Comparison of ENCODE assay signal across 14 cellular contexts in genomic region chr3:64253689-64254088, GRCh38. TPM values are rescaled to one million over a fixed set of nuclear protein-coding genes. Genes with fewer than 3 reads are reported as not detected.
DNase-seq lines count a peak whose midpoint lies in the region; TF ChIP-seq lines count a peak whose summit lies in the region.
"Had no signal": no experiment of that assay in that cellular context is flagged by ENCODE, and none has a peak within 500 bp of the region (broad histone marks: within the 10 kb centered on the region; RNA-seq: fewer than 3 reads in every experiment).

No MANE protein-coding gene starts in this region.

- DNase-seq in amniotic epithelial cell (ENCODE audit: low read depth) (peak; percentile 42), hepatocyte (ENCODE audit: low spot score) (no peak), H4 (ENCODE audit: low spot score) (no peak), cortex of kidney (lab: John Stamatoyannopoulos, UW) (no peak), CD1c-positive myeloid dendritic cell (ENCODE audit: extremely low spot score) (no peak)
- DNase-seq: ACHN; CD4-positive, alpha-beta memory T cell; DMS79 treated with DMSO at 0.1 percent for 48 hours; EL; GOT3 had no signal

- H3K27ac Mint-ChIP-seq in nephron: peak overlapping the region in 2 of 3 experiments; percentile 1 to 68
- H3K27ac Mint-ChIP-seq: CD4-positive, alpha-beta memory T cell had no signal

- no peak for TF ChIP-seq CTCF in hepatocyte (IDR thresholded peaks at IDR 0.05; ENCODE audit: poor library complexity)
- TF ChIP-seq CTCF in nephron (IDR thresholded peaks at IDR 0.05; ENCODE audit: unreplicated experiment in 3 of 3): no peak

- no peak overlapping the region for H3K4me3 Mint-ChIP-seq in nephron
- H3K4me3 Mint-ChIP-seq: CD4-positive, alpha-beta memory T cell had no signal

- no peaks in the 10 kb centered on the region for H3K27me3 Mint-ChIP-seq in nephron (ENCODE audit: low read depth)

- H3K4me3 ChIP-seq in hepatocyte: no peak overlapping the region
- H3K4me3 ChIP-seq in subcutaneous abdominal adipose tissue (ENCODE audit: low read depth in 1 of 5, low read length in 5 of 5): no peak overlapping the region
- H3K4me3 ChIP-seq: BLaER1 treated with 17β-estradiol and CSF1 and Interleukin-3, amounts not matched to agents 10 nM and 100 nM; HAP-1 had no signal

- H3K9ac ChIP-seq in subcutaneous abdominal adipose tissue (ENCODE audit: low read length in 5 of 5): no peak overlapping the region
- H3K9ac ChIP-seq: BLaER1 treated with 17β-estradiol and CSF1 and Interleukin-3, amounts not matched to agents 10 nM and 100 nM had no signal

- H2AFZ ChIP-seq in hepatocyte: no peak overlapping the region

- H3K36me3 Mint-ChIP-seq in nephron (ENCODE audit: low read depth): peaks cover 26% of the 10 kb centered on the region
- H3K36me3 Mint-ChIP-seq: CD4-positive, alpha-beta memory T cell had no signal

- peaks cover 82% of the 10 kb centered on the region for H3K79me2 ChIP-seq in hepatocyte

- no peaks in the 10 kb centered on the region for H4K20me1 ChIP-seq in hepatocyte (ENCODE audit: insufficient read depth, poor library complexity, severe bottlenecking)
- H4K20me1 ChIP-seq: BLaER1 treated with 17β-estradiol and CSF1 and Interleukin-3, amounts not matched to agents 10 nM and 100 nM had no signal

- H3K27ac ChIP-seq in hepatocyte (peak overlapping the region; percentile 10), subcutaneous abdominal adipose tissue (ENCODE audit: low read depth, low read length) (peak overlapping the region; percentile 0)
- H3K27ac ChIP-seq: BLaER1 treated with 17β-estradiol and CSF1 and Interleukin-3, amounts not matched to agents 10 nM and 100 nM had no signal

- H3K9me3 ChIP-seq in hepatocyte (ENCODE audit: low read depth) (no peaks in the 10 kb centered on the region), subcutaneous abdominal adipose tissue (ENCODE audit: control insufficient read depth in 5 of 5, low read length in 5 of 5) (no peaks in the 10 kb centered on the region)
- H3K9me3 ChIP-seq: BLaER1 treated with 17β-estradiol and CSF1 and Interleukin-3, amounts not matched to agents 10 nM and 100 nM; HAP-1 had no signal

- no peaks in the 10 kb centered on the region for H3K9me3 Mint-ChIP-seq in nephron

- peaks cover 9% of the 10 kb centered on the region for H3K4me1 ChIP-seq in hepatocyte (ENCODE audit: insufficient read depth)
- H3K4me1 ChIP-seq in subcutaneous abdominal adipose tissue (ENCODE audit: control insufficient read depth in 5 of 5, insufficient read depth in 5 of 5, low read length in 5 of 5): peaks cover 3 to 40% (median 26%) of the 10 kb centered on the region in 5 donors
- H3K4me1 ChIP-seq: BLaER1 treated with 17β-estradiol and CSF1 and Interleukin-3, amounts not matched to agents 10 nM and 100 nM; HAP-1 had no signal

- no peaks in the 10 kb centered on the region for H3K9me2 ChIP-seq in hepatocyte (replicated peaks; ENCODE audit: insufficient read depth)

- WGBS in hepatocyte (ENCODE audit: low lambda C conversion rate, missing lambda C conversion rate): 75% methylated on average over 6 of the region's 6 CpGs

- H3K4me1 Mint-ChIP-seq in nephron: peaks cover 47% of the 10 kb centered on the region

- H3K4me2 ChIP-seq in hepatocyte: no peak overlapping the region
- H3K4me2 ChIP-seq: BLaER1 treated with 17β-estradiol and CSF1 and Interleukin-3, amounts not matched to agents 10 nM and 100 nM had no signal

- H3K27me3 ChIP-seq in hepatocyte (no peaks in the 10 kb centered on the region), subcutaneous abdominal adipose tissue (ENCODE audit: control insufficient read depth in 5 of 5, insufficient read depth in 4 of 5, low read length in 5 of 5) (no peaks in the 10 kb centered on the region)
- H3K27me3 ChIP-seq: BLaER1 treated with 17β-estradiol and CSF1 and Interleukin-3, amounts not matched to agents 10 nM and 100 nM had no signal

- no peaks in the 10 kb centered on the region for H3K36me3 ChIP-seq in hepatocyte (replicated peaks; ENCODE audit: insufficient read depth, low read depth)
- peaks cover 0 to 20% (median 11%) of the 10 kb centered on the region in 5 donors for H3K36me3 ChIP-seq in subcutaneous abdominal adipose tissue (ENCODE audit: control insufficient read depth in 5 of 5, insufficient read depth in 5 of 5, low read length in 5 of 5)
- H3K36me3 ChIP-seq: BLaER1 treated with 17β-estradiol and CSF1 and Interleukin-3, amounts not matched to agents 10 nM and 100 nM; HAP-1 had no signal

RNA-seq across cellular contexts. Expression of gene PRICKLE2, which starts 28.4 kb away (rescaled TPM):
- total RNA-seq in hepatocyte: 21.1 and 30.3 TPM in 2 replicates
- 8.5 TPM in 2 replicates for polyA plus RNA-seq in hepatocyte
- total RNA-seq in H4 (2014; rRNA removed; shearing (Covaris generic)): 2.5 and 3.1 TPM in 2 replicates
- total RNA-seq: CD4-positive, alpha-beta memory T cell had no signal
- polyA plus RNA-seq: CD4-positive, alpha-beta memory T cell had no signal
